In the genomic region with DNA sequence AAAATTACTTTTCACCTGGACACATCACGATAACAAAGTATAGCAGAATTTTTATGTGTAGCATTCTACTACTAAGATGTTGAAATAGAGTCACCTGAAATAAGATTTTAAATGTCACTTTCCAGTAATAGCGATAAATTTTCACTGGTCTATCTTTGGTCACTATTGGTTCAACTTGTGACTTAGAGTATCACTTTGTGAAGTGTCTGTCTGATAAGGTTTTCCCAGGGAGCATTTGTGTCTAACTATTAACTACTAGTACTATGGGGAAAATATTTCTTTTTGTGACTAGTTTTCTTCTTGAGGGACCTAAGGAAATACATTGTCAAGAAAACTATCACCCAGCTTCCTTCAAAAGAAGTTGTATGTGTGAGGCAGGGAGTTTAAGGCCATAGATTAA, we compare ENCODE assay signal across 30 cellular contexts.
"Had no signal": no experiment of that assay in that cellular context is flagged by ENCODE, and none has a peak within 500 bp of the region (broad histone marks: within the 10 kb centered on the region; RNA-seq: fewer than 3 reads in every experiment).

No MANE protein-coding gene starts in this region.

- H3K4me3 Mint-ChIP-seq: activated CD4-positive, alpha-beta memory T cell treated with anti-CD3 and anti-CD28 coated beads, Interleukin-2, amount 10 ng/mL, durations not matched to agents 7 days and 5 days; activated CD4-positive, alpha-beta T cell treated with anti-CD3 and anti-CD28 coated beads for 36 hours; activated CD4-positive, alpha-beta T cell treated with anti-CD3 and anti-CD28 coated beads, Interleukin-2, amount 10 ng/mL, durations not matched to agents 7 days and 5 days; activated naive CD4-positive, alpha-beta T cell treated with anti-CD3 and anti-CD28 coated beads, Interleukin-2, amount 10 ng/mL, durations not matched to agents 7 days and 5 days; activated naive CD8-positive, alpha-beta T cell treated with anti-CD3 and anti-CD28 coated beads, Interleukin-2, amount 10 ng/mL, durations not matched to agents 7 days and 5 days; activated T-cell treated with anti-CD3 and anti-CD28 coated beads, Interleukin-2, amount 50 U/mL, for 24 hours; activated T-cell treated with anti-CD3 and anti-CD28 coated beads, Interleukin-2, amount 50 U/mL, for 72 hours; brain; central memory CD8-positive, alpha-beta T cell; dendritic cell treated with granulocyte-macrophage colony-stimulating factor and Interleukin-4, amounts not matched to agents 40 ng/mL and 50 ng/mL, for 4 days; endodermal cell had no signal

- ATAC-seq: activated CD4-positive, alpha-beta T cell treated with anti-CD3 and anti-CD28 coated beads for 36 hours; activated naive CD4-positive, alpha-beta T cell treated with anti-CD3 and anti-CD28 coated beads, Interleukin-2, amount 50 U/mL, for 72 hours; activated T-cell treated with anti-CD3 and anti-CD28 coated beads, Interleukin-2, amount 50 U/mL, for 72 hours; foreskin keratinocyte; gastrocnemius medialis had no signal

- H3K4me1 ChIP-seq: ascending aorta, breast epithelium, foreskin keratinocyte, gastrocnemius medialis had no signal

- H3K9me3 Mint-ChIP-seq: activated CD4-positive, alpha-beta memory T cell treated with anti-CD3 and anti-CD28 coated beads, Interleukin-2, amount 10 ng/mL, durations not matched to agents 7 days and 5 days; activated CD4-positive, alpha-beta T cell treated with anti-CD3 and anti-CD28 coated beads, Interleukin-2, amount 10 ng/mL, durations not matched to agents 7 days and 5 days; activated naive CD4-positive, alpha-beta T cell treated with anti-CD3 and anti-CD28 coated beads, Interleukin-2, amount 10 ng/mL, durations not matched to agents 7 days and 5 days; activated naive CD4-positive, alpha-beta T cell treated with anti-CD3 and anti-CD28 coated beads, Interleukin-2, amount 50 U/mL, for 72 hours; activated naive CD8-positive, alpha-beta T cell treated with anti-CD3 and anti-CD28 coated beads, Interleukin-2, amount 10 ng/mL, durations not matched to agents 7 days and 5 days; activated T-cell treated with anti-CD3 and anti-CD28 coated beads, Interleukin-2, amount 50 U/mL, for 24 hours; activated T-cell treated with anti-CD3 and anti-CD28 coated beads, Interleukin-2, amount 50 U/mL, for 72 hours; brain; central memory CD8-positive, alpha-beta T cell; dendritic cell treated with granulocyte-macrophage colony-stimulating factor and Interleukin-4, amounts not matched to agents 40 ng/mL and 50 ng/mL, for 4 days; endodermal cell had no signal

- DNase-seq: activated CD4-positive, alpha-beta memory T cell treated with anti-CD3 and anti-CD28 coated beads, Interleukin-2, amount 10 ng/mL, durations not matched to agents 7 days and 5 days; activated CD4-positive, alpha-beta T cell treated with anti-CD3 and anti-CD28 coated beads for 36 hours; activated CD4-positive, alpha-beta T cell treated with anti-CD3 and anti-CD28 coated beads, Interleukin-2, amount 10 ng/mL, durations not matched to agents 7 days and 5 days; activated CD4-positive, alpha-beta T cell treated with anti-CD3 and anti-CD28 coated beads, Interleukin-2, amount 50 U/mL, for 4 hours; activated CD4-positive, CD25-positive, alpha-beta regulatory T cell; activated CD4-positive, CD25-positive, alpha-beta regulatory T cell treated with anti-CD3 and anti-CD28 coated beads, Interleukin-2, amount 50 U/mL, for 72 hours; activated CD8-positive, alpha-beta memory T cell treated with anti-CD3 and anti-CD28 coated beads, Interleukin-2, amount 50 U/mL, for 48 hours; activated gamma-delta T cell; activated naive CD4-positive, alpha-beta T cell; activated naive CD4-positive, alpha-beta T cell treated with anti-CD3 and anti-CD28 coated beads, Interleukin-2, amount 10 ng/mL, durations not matched to agents 7 days and 5 days; activated naive CD8-positive, alpha-beta T cell treated with anti-CD3 and anti-CD28 coated beads, Interleukin-2, amount 10 ng/mL, durations not matched to agents 7 days and 5 days; activated T-cell treated with anti-CD3 and anti-CD28 coated beads for 4 hours; activated T-cell treated with anti-CD3 and anti-CD28 coated beads, Interleukin-2, amount 50 U/mL, for 24 hours; activated T-cell treated with anti-CD3 and anti-CD28 coated beads, Interleukin-2, amount 50 U/mL, for 72 hours; dorsolateral prefrontal cortex; effector memory CD4-positive, alpha-beta T cell; endodermal cell; erythroblast; foreskin keratinocyte; gastrocnemius medialis; T-helper 2 cell had no signal

- H3K27me3 Mint-ChIP-seq: activated CD4-positive, alpha-beta memory T cell treated with anti-CD3 and anti-CD28 coated beads, Interleukin-2, amount 10 ng/mL, durations not matched to agents 7 days and 5 days; activated CD4-positive, alpha-beta T cell treated with anti-CD3 and anti-CD28 coated beads, Interleukin-2, amount 10 ng/mL, durations not matched to agents 7 days and 5 days; activated naive CD4-positive, alpha-beta T cell treated with anti-CD3 and anti-CD28 coated beads, Interleukin-2, amount 10 ng/mL, durations not matched to agents 7 days and 5 days; activated T-cell treated with anti-CD3 and anti-CD28 coated beads, Interleukin-2, amount 50 U/mL, for 24 hours; brain; central memory CD8-positive, alpha-beta T cell; dendritic cell treated with granulocyte-macrophage colony-stimulating factor and Interleukin-4, amounts not matched to agents 40 ng/mL and 50 ng/mL, for 4 days had no signal

- H3K36me3 ChIP-seq: breast epithelium, esophagus muscularis mucosa, gastrocnemius medialis had no signal

- H3K36me3 Mint-ChIP-seq: activated naive CD4-positive, alpha-beta T cell treated with anti-CD3 and anti-CD28 coated beads, Interleukin-2, amount 10 ng/mL, durations not matched to agents 7 days and 5 days; activated naive CD4-positive, alpha-beta T cell treated with anti-CD3 and anti-CD28 coated beads, Interleukin-2, amount 50 U/mL, for 72 hours; activated naive CD8-positive, alpha-beta T cell treated with anti-CD3 and anti-CD28 coated beads, Interleukin-2, amount 10 ng/mL, durations not matched to agents 7 days and 5 days had no signal

- H3K27ac Mint-ChIP-seq: activated CD4-positive, alpha-beta memory T cell treated with anti-CD3 and anti-CD28 coated beads, Interleukin-2, amount 10 ng/mL, durations not matched to agents 7 days and 5 days; activated CD4-positive, alpha-beta T cell treated with anti-CD3 and anti-CD28 coated beads for 36 hours; activated CD4-positive, alpha-beta T cell treated with anti-CD3 and anti-CD28 coated beads, Interleukin-2, amount 10 ng/mL, durations not matched to agents 7 days and 5 days; activated naive CD4-positive, alpha-beta T cell treated with anti-CD3 and anti-CD28 coated beads, Interleukin-2, amount 10 ng/mL, durations not matched to agents 7 days and 5 days; activated naive CD4-positive, alpha-beta T cell treated with anti-CD3 and anti-CD28 coated beads, Interleukin-2, amount 50 U/mL, for 72 hours; activated naive CD8-positive, alpha-beta T cell treated with anti-CD3 and anti-CD28 coated beads, Interleukin-2, amount 10 ng/mL, durations not matched to agents 7 days and 5 days; activated T-cell treated with anti-CD3 and anti-CD28 coated beads, Interleukin-2, amount 50 U/mL, for 24 hours; activated T-cell treated with anti-CD3 and anti-CD28 coated beads, Interleukin-2, amount 50 U/mL, for 72 hours; dendritic cell treated with granulocyte-macrophage colony-stimulating factor and Interleukin-4, amounts not matched to agents 40 ng/mL and 50 ng/mL, for 4 days; endodermal cell had no signal

- H3K9me3 ChIP-seq: ascending aorta, breast epithelium, esophagus muscularis mucosa, gastrocnemius medialis had no signal

- H3K27me3 ChIP-seq: ascending aorta, breast epithelium, cardiac muscle cell, dorsolateral prefrontal cortex, esophagus muscularis mucosa, foreskin keratinocyte, gastrocnemius medialis had no signal

- H3K27ac ChIP-seq: ascending aorta, breast epithelium, coronary artery, dorsolateral prefrontal cortex, esophagus muscularis mucosa, foreskin keratinocyte, gastrocnemius medialis had no signal

- H3K4me1 Mint-ChIP-seq: activated CD4-positive, alpha-beta memory T cell treated with anti-CD3 and anti-CD28 coated beads, Interleukin-2, amount 10 ng/mL, durations not matched to agents 7 days and 5 days; activated CD4-positive, alpha-beta T cell treated with anti-CD3 and anti-CD28 coated beads for 36 hours; activated CD4-positive, alpha-beta T cell treated with anti-CD3 and anti-CD28 coated beads, Interleukin-2, amount 10 ng/mL, durations not matched to agents 7 days and 5 days; activated naive CD4-positive, alpha-beta T cell treated with anti-CD3 and anti-CD28 coated beads, Interleukin-2, amount 10 ng/mL, durations not matched to agents 7 days and 5 days; activated naive CD8-positive, alpha-beta T cell treated with anti-CD3 and anti-CD28 coated beads, Interleukin-2, amount 10 ng/mL, durations not matched to agents 7 days and 5 days; central memory CD8-positive, alpha-beta T cell had no signal

- H3K4me3 ChIP-seq: ascending aorta, breast epithelium, cardiac muscle cell, coronary artery, dorsolateral prefrontal cortex, esophagus muscularis mucosa, gastrocnemius medialis had no signal
